Comparison of ENCODE assay signal across 8 cellular contexts in the genomic region with DNA sequence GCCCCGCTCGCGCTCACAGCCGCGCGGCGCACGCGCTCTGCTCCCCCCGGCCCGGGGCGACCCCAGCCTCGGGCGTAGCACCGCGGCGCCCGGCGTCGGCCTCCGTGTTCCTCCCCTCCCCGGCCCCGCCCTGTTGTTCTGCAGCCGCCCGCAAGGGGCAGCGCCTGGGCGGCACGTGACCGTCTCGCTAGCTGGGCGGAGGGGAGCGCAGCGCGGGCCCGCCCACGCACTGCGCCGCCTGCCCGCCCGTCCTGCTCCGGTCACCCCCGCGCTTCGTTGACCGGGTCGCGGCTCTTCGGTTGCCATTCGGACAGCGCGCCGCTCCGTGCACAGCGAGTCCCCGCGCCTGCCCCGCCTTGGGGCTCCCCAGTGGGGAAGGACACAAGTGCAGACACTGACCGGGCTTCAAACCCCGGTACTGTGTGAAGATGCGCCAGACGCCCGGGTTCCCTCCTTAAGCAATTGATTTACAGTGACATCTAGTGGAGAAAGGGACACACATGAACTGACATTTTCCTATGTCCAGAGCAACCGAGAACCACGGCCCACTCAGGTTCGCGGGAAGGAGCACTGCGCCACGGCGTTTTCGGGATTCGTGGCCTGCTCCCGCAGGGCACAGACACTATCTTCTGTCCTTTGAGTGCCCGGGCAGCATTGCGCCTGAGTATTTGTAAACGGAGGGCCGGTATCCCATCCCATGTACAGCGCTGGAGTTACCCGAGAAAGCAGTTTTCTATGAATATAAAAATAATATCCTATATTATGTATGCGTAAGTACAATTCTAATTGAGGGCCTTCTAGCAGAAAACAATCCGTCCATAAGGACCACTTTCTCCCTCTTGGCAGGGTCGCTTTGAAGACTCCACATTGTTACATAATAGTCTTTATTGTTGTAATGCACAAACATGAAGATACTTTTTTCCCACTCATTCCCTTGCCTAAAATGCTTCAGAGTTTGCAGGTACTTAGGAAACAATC. TPM values are rescaled to one million over a fixed set of nuclear protein-coding genes. Genes with fewer than 3 reads are reported as not detected.
DNase-seq lines count a peak whose midpoint lies in the region; ATAC-seq, FAIRE-seq and TF ChIP-seq lines count a peak whose summit lies in the region.

No MANE protein-coding gene starts in this region.

- no peak overlapping the region for H2BK20ac ChIP-seq in H1 (ENCODE audit: low read length)

- peaks cover 3 to 5% (median 3%) of the 10 kb centered on the region in 4 experiments; a peak in 5 of 7 replicates for H3K4me1 ChIP-seq in H1 (replicated peaks in 1 of 4; ENCODE audit: control insufficient read depth in 3 of 4, insufficient read depth in 4 of 4, low read length in 3 of 4)

- H2BK15ac ChIP-seq in H1 (ENCODE audit: low read length) = no peak overlapping the region

- POLR2A ChIA-PET in H1 (lab: Charles Lee; ENCODE audit: partially characterized antibody) = interaction anchor here (0.6 to 1.7 kb wide), 2 partner anchors 9 to 49 kb away, joined by 3 to 5 read pairs; no protein-coding TSS in a partner anchor

- H3K23me2 ChIP-seq in H1 (ENCODE audit: low read depth, low read length) = peaks cover 5% of the 10 kb centered on the region; the same call in 1 of the 2 replicates

- H2BK120ac ChIP-seq in H1 (replicated peaks; ENCODE audit: low read depth, low read length) = no peak overlapping the region

- peak overlapping the region; percentile 56; the same call in 1 of the 2 replicates for H3K18ac ChIP-seq in H1 (ENCODE audit: extremely low read depth, low read length)

- WGBS in H1 (ENCODE audit: extremely low coverage in 1 of 2, insufficient coverage in 1 of 2, insufficient read length in 1 of 2, insufficient replicate concordance in 2 of 2, low coverage in 1 of 2, low lambda C conversion rate in 2 of 2, missing lambda C conversion rate in 1 of 2), 2 experiments = 12% methylated on average over 45 of the region's 81 CpGs; no CpG with 5 or more reads in 1 of the 2 experiments

- DNase-seq in COLO829 (ENCODE audit: low spot score) (peak; percentile 97), HT1080 (ENCODE audit: low read depth) (peak; percentile 91), H1 (ENCODE audit: low read depth in 1 of 2, low spot score in 2 of 2) (peak; percentile 78 to 92), memory B cell (ENCODE audit: low spot score in 2 of 2) (peak; percentile 94 to 97)
- peak; percentile 85 for DNase-seq in NK-92 treated with Interleukin-12 subunit alpha and Interleukin-12 subunit beta, amount 100 ng/mL, for 24 hours (lab: John Stamatoyannopoulos, UW)
- peak; percentile 92 for DNase-seq in activated CD8-positive, alpha-beta memory T cell treated with anti-CD3 and anti-CD28 coated beads, Interleukin-2, amount 10 ng/mL, durations not matched to agents 7 days and 5 days
- peak; percentile 83 for DNase-seq in stimulated activated CD8-positive, alpha-beta memory T cell treated with anti-CD3 and anti-CD28 coated beads, Interleukin-12 subunit alpha, Interleukin-12 subunit beta, amount 100 ng/mL, for 1 hour (ENCODE audit: low read depth)

- H3K27me3 ChIP-seq in H1 (replicated peaks in 1 of 4; ENCODE audit: control insufficient read depth in 3 of 4, extremely low read depth in 1 of 4, insufficient read depth in 3 of 4, low read length in 3 of 4) = no peaks in the 10 kb centered on the region

- H3K9me3 Mint-ChIP-seq in activated CD8-positive, alpha-beta memory T cell treated with anti-CD3 and anti-CD28 coated beads, Interleukin-2, amount 10 ng/mL, durations not matched to agents 7 days and 5 days (ENCODE audit: low read depth) = no peaks in the 10 kb centered on the region
- H3K9me3 Mint-ChIP-seq in memory B cell = no peaks in the 10 kb centered on the region

- peaks cover 32% of the 10 kb centered on the region for H3K4me1 Mint-ChIP-seq in activated CD8-positive, alpha-beta memory T cell treated with anti-CD3 and anti-CD28 coated beads, Interleukin-2, amount 10 ng/mL, durations not matched to agents 7 days and 5 days
- H3K4me1 Mint-ChIP-seq in memory B cell = peaks cover 26% of the 10 kb centered on the region

- H2AK5ac ChIP-seq in H1 (ENCODE audit: low read depth, low read length) = no peak overlapping the region

- H3K27ac ChIP-seq in H1 (ENCODE audit: low read depth, low read length) = peak overlapping the region; percentile 89; the same call in 1 of the 2 replicates

- H3K4me3 Mint-ChIP-seq in activated CD8-positive, alpha-beta memory T cell treated with anti-CD3 and anti-CD28 coated beads, Interleukin-2, amount 10 ng/mL, durations not matched to agents 7 days and 5 days = peak overlapping the region; percentile 85
- peak overlapping the region; percentile 97 for H3K4me3 Mint-ChIP-seq in memory B cell

- no peak overlapping the region for H3K23ac ChIP-seq in H1 (ENCODE audit: insufficient read length)

- peaks cover 3 to 7% of the 10 kb centered on the region in 2 experiments for H4K20me1 ChIP-seq in H1 (replicated peaks in 1 of 2; ENCODE audit: control insufficient read depth in 1 of 2, insufficient read depth in 2 of 2, low read length in 2 of 2)

- peak overlapping the region; percentile 84 for H3K27ac Mint-ChIP-seq in activated CD8-positive, alpha-beta memory T cell treated with anti-CD3 and anti-CD28 coated beads, Interleukin-2, amount 10 ng/mL, durations not matched to agents 7 days and 5 days
- peak overlapping the region; percentile 93 for H3K27ac Mint-ChIP-seq in memory B cell

- no peak overlapping the region; the same call in 1 of the 2 replicates for H2BK5ac ChIP-seq in H1 (ENCODE audit: low read depth, low read length)

- no peak; a peak in 1 of 3 replicates for TF ChIP-seq POLR2A in H1 (IDR thresholded peaks at IDR 0.05; ENCODE audit: control extremely low read depth in 1 of 2, low read depth in 2 of 2, low read length in 2 of 2)

- peak overlapping the region; percentile 62 for H4K91ac ChIP-seq in H1 (replicated peaks; ENCODE audit: insufficient read length, low read length)

- H3K36me3 ChIP-seq in H1 (ENCODE audit: control insufficient read depth in 2 of 4, insufficient read depth in 4 of 4, low read length in 3 of 4) = no peaks in the 10 kb centered on the region

- no peak overlapping the region for H3K4ac ChIP-seq in H1 (replicated peaks; ENCODE audit: insufficient read length, low read depth, low read length)

- H2AFZ ChIP-seq in H1 (ENCODE audit: low read length) = no peak overlapping the region; the same call in 1 of the 2 replicates

- H3K9me3 ChIP-seq in H1 (ENCODE audit: insufficient read depth in 2 of 2, low read depth in 1 of 2, low read length in 1 of 2) = no peaks in the 10 kb centered on the region

- peak; percentile 57 to 71 (median 64) for TF ChIP-seq CTCF in H1 (IDR thresholded peaks at IDR 0.05; ENCODE audit: control extremely low read depth in 1 of 3, insufficient read depth in 1 of 3, low read depth in 1 of 3, low read length in 3 of 3)

- no peaks in the 10 kb centered on the region for H3K27me3 Mint-ChIP-seq in activated CD8-positive, alpha-beta memory T cell treated with anti-CD3 and anti-CD28 coated beads, Interleukin-2, amount 10 ng/mL, durations not matched to agents 7 days and 5 days
- peaks cover 4% of the 10 kb centered on the region for H3K27me3 Mint-ChIP-seq in memory B cell

- H3K4me2 ChIP-seq in H1 (ENCODE audit: insufficient read depth in 1 of 2, low read depth in 2 of 2, low read length in 2 of 2) = peak overlapping the region; percentile 51 to 70

- peak; percentile 69 to 74 for TF ChIP-seq RAD21 in H1 (IDR thresholded peaks at IDR 0.05 in 1 of 2, conservative IDR thresholded peaks at IDR 0.05 in 1 of 2; ENCODE audit: low read depth in 2 of 2, low read length in 2 of 2)

- H3K56ac ChIP-seq in H1 (replicated peaks; ENCODE audit: insufficient read length, low read depth, low read length) = no peak overlapping the region

- no peak for FAIRE-seq in H1 (lab: Jason Lieb, UNC)

- no peak overlapping the region for H3K14ac ChIP-seq in H1 (ENCODE audit: insufficient read length)

- no peak overlapping the region for H2BK12ac ChIP-seq in H1 (ENCODE audit: low read depth, low read length)

- CTCF ChIA-PET in activated CD8-positive, alpha-beta memory T cell treated with anti-CD3 and anti-CD28 coated beads, Interleukin-2, amount 10 ng/mL, durations not matched to agents 7 days and 5 days (lab: Charles Lee) = interaction anchor here (0.7 to 1.9 kb wide), 14 partner anchors 48 to 653 kb away, joined by 3 to 20 read pairs (median 3); a partner anchor contains a TSS
- CTCF ChIA-PET in H1 (lab: Charles Lee; ENCODE audit: partially characterized antibody) = interaction anchor here (0.7 to 1.0 kb wide), 5 partner anchors 23 to 155 kb away, joined by 3 read pairs; no protein-coding TSS in a partner anchor

- 0 out of 3 replicates have a peak, but pooled peaks of 1 of the 2 experiments have one; percentile 34 for TF ChIP-seq EP300 in H1 (IDR thresholded peaks at IDR 0.05; ENCODE audit: borderline replicate concordance in 1 of 2, low read depth in 2 of 2, low read length in 2 of 2)

- peak overlapping the region in 3 of 4 experiments; percentile 88 to 94 (median 89); a peak in 5 of 7 replicates for H3K9ac ChIP-seq in H1 (replicated peaks in 1 of 4; ENCODE audit: extremely low read depth in 1 of 4, low read depth in 3 of 4, low read length in 3 of 4)

- peak overlapping the region; percentile 66 to 93 (median 82) for H3K4me3 ChIP-seq in H1 (ENCODE audit: extremely low read depth in 1 of 4, insufficient read depth in 2 of 4, low read depth in 3 of 4, low read length in 4 of 4)

- ATAC-seq in GM21367 (IDR thresholded peaks at IDR 0.05; ENCODE audit: unreplicated experiment) (peak; percentile 74), memory B cell (ENCODE audit: low read depth) (peak; percentile 79)
- ATAC-seq in activated CD8-positive, alpha-beta memory T cell treated with anti-CD3 and anti-CD28 coated beads, Interleukin-2, amount 10 ng/mL, durations not matched to agents 7 days and 5 days = peak; percentile 88

- H3K79me2 ChIP-seq in H1 (ENCODE audit: control insufficient read depth in 1 of 2, insufficient read depth in 2 of 2, low read length in 2 of 2) = peaks cover 11 to 38% of the 10 kb centered on the region in 2 experiments

- H3K36me3 Mint-ChIP-seq in activated CD8-positive, alpha-beta memory T cell treated with anti-CD3 and anti-CD28 coated beads, Interleukin-2, amount 10 ng/mL, durations not matched to agents 7 days and 5 days = peaks cover 7% of the 10 kb centered on the region
- H3K36me3 Mint-ChIP-seq in memory B cell = peaks cover 3% of the 10 kb centered on the region

- H4K5ac ChIP-seq in H1 (ENCODE audit: insufficient read length, low read depth, low read length) = peak overlapping the region; percentile 93

- H3K79me1 ChIP-seq in H1 (ENCODE audit: low read depth, low read length) = peaks cover 2% of the 10 kb centered on the region; the same call in 1 of the 2 replicates

- peak overlapping the region; percentile 90; the same call in 1 of the 2 replicates for H4K8ac ChIP-seq in H1 (ENCODE audit: extremely low read depth, insufficient read depth, low read length)

RNA-seq across cellular contexts. Expression of a gene that starts 0.6 kb away (rescaled TPM):
- 15.9 and 18.5 TPM in 2 replicates for total RNA-seq in HT1080 (2014; rRNA removed; shearing (Covaris generic))
- 11.7 and 12.9 TPM in 2 replicates for polyA plus RNA-seq in HT1080 (2015; cell fraction: cytosol; rRNA removed)
- 58.9 and 62.0 TPM in 2 replicates for polyA plus RNA-seq in HT1080 (2015; cell fraction: nucleus; rRNA removed)
- total RNA-seq in activated CD8-positive, alpha-beta memory T cell treated with anti-CD3 and anti-CD28 coated beads, Interleukin-2, amount 10 ng/mL, durations not matched to agents 7 days and 5 days = 10 to 100 TPM; 37.7 to 41.8 TPM
- 29.2 and 34.3 TPM in 2 replicates for total RNA-seq in H1 (2021; fragmentation: NEBNext Ultra II Directional; extraction: Animal tissue kit (Norgen Biotek cat#: 25700))
- polyA plus RNA-seq in H1 (2011; rRNA removed) = 9.9 and 16.6 TPM in 2 replicates
- polyA plus RNA-seq in H1 (2011; cell fraction: cytosol; rRNA removed) = 18.8 TPM
- 36.1 TPM for polyA plus RNA-seq in H1 (2011; cell fraction: nucleus; rRNA removed)
- polyA plus RNA-seq in H1 (2012, experiment 1 of 2) = 21.7 to 33.1 TPM (median 23.2 TPM) in 4 replicates
- polyA plus RNA-seq in H1 (2012, experiment 2 of 2) = 1.6 TPM
- 33.4 TPM for polyA plus RNA-seq in H1 (2013, experiment 1 of 2)
- polyA plus RNA-seq in H1 (2013, experiment 2 of 2) = 30.1 TPM
- polyA minus RNA-seq in H1 (2011; rRNA and poly(A)+ RNA removed) = 44.2 and 55.4 TPM in 2 replicates
- 14.9 TPM for polyA minus RNA-seq in H1 (2011; cell fraction: cytosol; rRNA and poly(A)+ RNA removed)
- 113 TPM for polyA minus RNA-seq in H1 (2011; cell fraction: nucleus; rRNA and poly(A)+ RNA removed)

Comparison
In these comparisons a context has a peak if more than half of its experiments do, and no peak if none do; other contexts are left out.
1. Peak in every context shown above with its lines: DNase-seq, ATAC-seq, H3K4me3 ChIP-seq and H3K27ac ChIP-seq.